Comparison of ENCODE assay signal across 8 cellular contexts in genomic region chr3:150765949-150766720, GRCh38. TPM values are rescaled to one million over a fixed set of nuclear protein-coding genes. Genes with fewer than 3 reads are reported as not detected.
DNase-seq lines count a peak whose midpoint lies in the region; ATAC-seq and TF ChIP-seq lines count a peak whose summit lies in the region.

No MANE protein-coding gene starts in this region.

- ATAC-seq in GM21528 (IDR thresholded peaks at IDR 0.05; ENCODE audit: low FRiP score, unreplicated experiment) (peak; percentile 27), GM21381 (IDR thresholded peaks at IDR 0.05; ENCODE audit: unreplicated experiment) (no peak)

- CTCF ChIA-PET in GM10248 (lab: Yijun Ruan, JAX), result interaction anchor here (1.1 to 9.8 kb wide), 6 partner anchors 10 to 224 kb away, joined by 3 to 89 read pairs (median 9); partner anchors contain the start of gene ERICH6

- 0 out of 2 replicates have a peak, but pooled peaks cover under 1% of the 10 kb centered on the region for H3K36me3 ChIP-seq in HAP-1 (replicated peaks)

- H3K27ac Mint-ChIP-seq in immature natural killer cell, result peak overlapping the region in 2 of 6 donors; percentile 16 to 58

- H3K4me1 Mint-ChIP-seq in immature natural killer cell, result peaks cover 21 to 28% of the 10 kb centered on the region in 2 donors

- no peak overlapping the region for H3K4me3 Mint-ChIP-seq in immature natural killer cell

- DNase-seq in GM10248 (ENCODE audit: extremely low spot score), result peak; percentile 42
- DNase-seq in MV-4-11 (lab: John Stamatoyannopoulos, UW), result peak; percentile 14
- peak; percentile 25 for DNase-seq in iPS-NIHi7 (ENCODE audit: extremely low spot score)
- no peak for DNase-seq in HAP-1 (ENCODE audit: low spot score in 2 of 2)
- no peak for DNase-seq in NCI-H774 (lab: John Stamatoyannopoulos, UW)
- no peak for DNase-seq in immature natural killer cell

- no peaks in the 10 kb centered on the region for H3K9me3 Mint-ChIP-seq in immature natural killer cell

- TF ChIP-seq CTCF in GM10248 (IDR thresholded peaks at IDR 0.05; ENCODE audit: control extremely low read depth, extremely low read depth, low read depth, missing control alignments), result no peak

- in situ Hi-C loops in HAP-1 (cut with MboI; ENCODE audit: low sequenced_read_pairs), result loop anchor here (10.0 kb wide), 1 partner anchor 161 kb away; the partner anchor contains the start of gene SELENOT

- POLR2A ChIA-PET in GM10248 (lab: Yijun Ruan, JAX), result interaction anchor here (0.7 kb wide), 2 partner anchors 32 to 109 kb away, joined by 3 read pairs; no protein-coding TSS in a partner anchor

- no peaks in the 10 kb centered on the region for H3K27me3 ChIP-seq in HAP-1 (ENCODE audit: low read depth)

- H3K9me3 ChIP-seq in HAP-1, result no peaks in the 10 kb centered on the region

- H3K4me1 ChIP-seq in HAP-1, result peaks cover 15% of the 10 kb centered on the region

- no peaks in the 10 kb centered on the region for H3K36me3 Mint-ChIP-seq in immature natural killer cell

- H3K27me3 Mint-ChIP-seq in immature natural killer cell (ENCODE audit: low read depth in 3 of 3), result peaks cover 12 to 15% (median 13%) of the 10 kb centered on the region in 3 donors

- H3K4me3 ChIP-seq in HAP-1, result no peak overlapping the region

RNA-seq across cellular contexts. Expression of gene SIAH2, which starts 3.2 kb away (rescaled TPM):
- 10 to 100 TPM; 22.7 to 29.1 (median 25.5) TPM for polyA plus RNA-seq in immature natural killer cell

Comparison
In these comparisons a context has a peak if more than half of its experiments do, and no peak if none do; other contexts are left out.
1. DNase-seq: peak in GM10248 (single experiment), MV-4-11 (single experiment) and iPS-NIHi7 (single experiment); none in HAP-1 (0 of 2), NCI-H774 (single experiment) and immature natural killer cell (0 of 3).